Comparison of ENCODE assay signal across 9 cellular contexts in genomic region chr7:128783143-128783799, GRCh38. TPM values are rescaled to one million over a fixed set of nuclear protein-coding genes. Genes with fewer than 3 reads are reported as not detected.
A peak's percentile ranks its signal among the peaks of the same experiment; 100 is the strongest.
DNase-seq lines count a peak whose midpoint lies in the region; ATAC-seq and FAIRE-seq lines count a peak whose summit lies in the region.
"Had no signal": no experiment of that assay in that cellular context is flagged by ENCODE, and none has a peak within 500 bp of the region (broad histone marks: within the 10 kb centered on the region; RNA-seq: fewer than 3 reads in every experiment).

No MANE protein-coding gene starts in this region.

- peak; percentile 75 for DNase-seq in GM23248
- peak; percentile 93 to 95 for DNase-seq in SJCRH30
- peak; percentile 64 for DNase-seq in globus pallidus (ENCODE audit: low spot score)
- DNase-seq in posterior cingulate gyrus, result peak in 9 of 10 donors; percentile 50 to 95 (median 69)
- no peak for DNase-seq in frontal cortex (ENCODE audit: low spot score in 2 of 2)
- no peak for DNase-seq in T-helper 17 cell
- DNase-seq: lower lobe of right lung had no signal

- H4K20me1 ChIP-seq in GM23248 (ENCODE audit: insufficient read depth), result no peaks in the 10 kb centered on the region

- intact Hi-C loops in posterior cingulate gyrus (cut with DNase I), result no loop called here

- H3K27ac ChIP-seq in GM23248 (no peak overlapping the region), SJCRH30 (no peak overlapping the region)
- H3K27ac ChIP-seq: lower lobe of right lung had no signal

- ATAC-seq in GM21786 (IDR thresholded peaks at IDR 0.05; ENCODE audit: unreplicated experiment) (no peak), T-helper 17 cell (no peak), HG02840 (IDR thresholded peaks at IDR 0.05; ENCODE audit: low FRiP score, unreplicated experiment) (no peak)

- H3K4me3 ChIP-seq in GM23248 (no peak overlapping the region), SJCRH30 (peak overlapping the region; percentile 55)
- H3K4me3 ChIP-seq: lower lobe of right lung had no signal

- H3F3A ChIP-seq in GM23248 (ENCODE audit: insufficient read depth), result peaks cover 39% of the 10 kb centered on the region

- WGBS in GM23248 (ENCODE audit: low coverage in 1 of 2, low lambda C conversion rate in 2 of 2, missing lambda C conversion rate in 2 of 2), 2 experiments, result 32 to 40% methylated on average over 15 of the region's 15 CpGs

- peak overlapping the region; percentile 18; the same call in 1 of the 2 replicates for H2AFZ ChIP-seq in GM23248

- H3K36me3 ChIP-seq in GM23248 (ENCODE audit: low read depth) (no peaks in the 10 kb centered on the region), SJCRH30 (no peaks in the 10 kb centered on the region)
- H3K36me3 ChIP-seq: lower lobe of right lung had no signal

- no peak overlapping the region for H3K9ac ChIP-seq in GM23248

- no peaks in the 10 kb centered on the region for H3K79me2 ChIP-seq in GM23248 (ENCODE audit: insufficient read depth)

- peaks cover 4% of the 10 kb centered on the region for H3K4me1 Mint-ChIP-seq in T-helper 17 cell

- H3K4me2 ChIP-seq in GM23248 (ENCODE audit: unreplicated experiment), result no peak overlapping the region

- no peaks in the 10 kb centered on the region for H3K27me3 ChIP-seq in GM23248 (replicated peaks; ENCODE audit: insufficient read depth)
- no peaks in the 10 kb centered on the region for H3K27me3 ChIP-seq in SJCRH30

- in situ Hi-C loops in GM23248 (cut with MboI), result no loop called here

- no peaks in the 10 kb centered on the region for H3K9me2 ChIP-seq in GM23248 (ENCODE audit: insufficient read depth)

- H3K9me3 ChIP-seq in GM23248 (ENCODE audit: low read depth) (peaks cover under 1% of the 10 kb centered on the region), SJCRH30 (replicated peaks) (no peaks in the 10 kb centered on the region), T-helper 17 cell (ENCODE audit: control insufficient read depth, low read length, poor library complexity, severe bottlenecking) (no peaks in the 10 kb centered on the region)
- H3K9me3 ChIP-seq: lower lobe of right lung had no signal

- H3K27ac Mint-ChIP-seq in T-helper 17 cell, result no peak overlapping the region

- H3K4me1 ChIP-seq in GM23248 (ENCODE audit: insufficient read depth), result peaks cover 17% of the 10 kb centered on the region
- H3K4me1 ChIP-seq in SJCRH30, result 0 out of 2 replicates have a peak, but pooled peaks cover 4% of the 10 kb centered on the region
- H3K4me1 ChIP-seq: lower lobe of right lung had no signal

- no peak overlapping the region for H3K4me3 Mint-ChIP-seq in T-helper 17 cell

- H3K27me3 Mint-ChIP-seq in T-helper 17 cell, result no peaks in the 10 kb centered on the region

- H3K36me3 Mint-ChIP-seq in T-helper 17 cell (ENCODE audit: low read depth), result no peaks in the 10 kb centered on the region

- FAIRE-seq in frontal cortex (lab: Jason Lieb, UNC), result no peak

RNA-seq across cellular contexts. Expression of gene OPN1SW, which starts 7.7 kb away (rescaled TPM):
- not detected in 2 replicates for total RNA-seq in GM23248 (2014; rRNA removed; shearing (Covaris generic))
- 2.2 and 2.6 TPM in 2 replicates for polyA plus RNA-seq in GM23248 (2016; fragmentation: Nextera tagmentation; extraction: Ambion mirVana)
- total RNA-seq in SJCRH30 (2014; rRNA removed; shearing (Covaris generic)), result not detected in 2 replicates
- total RNA-seq in frontal cortex, result not detected
- not detected for total RNA-seq in T-helper 17 cell
- total RNA-seq: lower lobe of right lung had no signal

RNA-seq across cellular contexts. Expression of gene CCDC136, which starts 8.5 kb away (rescaled TPM):
- 3.1 and 3.8 TPM in 2 replicates for total RNA-seq in GM23248 (2014; rRNA removed; shearing (Covaris generic))
- polyA plus RNA-seq in GM23248 (2016; fragmentation: Nextera tagmentation; extraction: Ambion mirVana), result 2.8 and 3.9 TPM in 2 replicates
- total RNA-seq in SJCRH30 (2014; rRNA removed; shearing (Covaris generic)), result 11.8 and 16.5 TPM in 2 replicates
- total RNA-seq in frontal cortex (38.3 TPM), T-helper 17 cell (1 to 10 TPM; 7.5 to 7.7 TPM)

RNA-seq across cellular contexts. Expression of gene CALU, which starts 44.1 kb away (rescaled TPM):
- total RNA-seq in GM23248 (2014; rRNA removed; shearing (Covaris generic)), result 1,466 and 1,589 TPM in 2 replicates
- 1,706 and 1,740 TPM in 2 replicates for polyA plus RNA-seq in GM23248 (2016; fragmentation: Nextera tagmentation; extraction: Ambion mirVana)
- 290 and 291 TPM in 2 replicates for total RNA-seq in SJCRH30 (2014; rRNA removed; shearing (Covaris generic))
- total RNA-seq in frontal cortex, result 55.0 TPM
- 10 to 100 TPM; 19.9 to 28.1 TPM for total RNA-seq in T-helper 17 cell

RNA-seq across cellular contexts. Expression of gene FLNC, which starts 46.9 kb away (rescaled TPM):
- 304 and 353 TPM in 2 replicates for total RNA-seq in GM23248 (2014; rRNA removed; shearing (Covaris generic))
- polyA plus RNA-seq in GM23248 (2016; fragmentation: Nextera tagmentation; extraction: Ambion mirVana), result 74.0 and 75.1 TPM in 2 replicates
- total RNA-seq in SJCRH30 (2014; rRNA removed; shearing (Covaris generic)), result 158 and 172 TPM in 2 replicates
- total RNA-seq in frontal cortex, result 2.4 TPM
- under 1 TPM; 0.05 TPM for total RNA-seq in T-helper 17 cell

Comparison
In these comparisons a context has a peak if more than half of its experiments do, and no peak if none do; other contexts are left out.
1. DNase-seq: peak in GM23248 (single experiment), SJCRH30 (2 of 2), globus pallidus (single experiment) and posterior cingulate gyrus (9 of 10); none in frontal cortex (0 of 2) and T-helper 17 cell (0 of 3).